8 cellular contexts compared by ENCODE assay signal in the genomic region with DNA sequence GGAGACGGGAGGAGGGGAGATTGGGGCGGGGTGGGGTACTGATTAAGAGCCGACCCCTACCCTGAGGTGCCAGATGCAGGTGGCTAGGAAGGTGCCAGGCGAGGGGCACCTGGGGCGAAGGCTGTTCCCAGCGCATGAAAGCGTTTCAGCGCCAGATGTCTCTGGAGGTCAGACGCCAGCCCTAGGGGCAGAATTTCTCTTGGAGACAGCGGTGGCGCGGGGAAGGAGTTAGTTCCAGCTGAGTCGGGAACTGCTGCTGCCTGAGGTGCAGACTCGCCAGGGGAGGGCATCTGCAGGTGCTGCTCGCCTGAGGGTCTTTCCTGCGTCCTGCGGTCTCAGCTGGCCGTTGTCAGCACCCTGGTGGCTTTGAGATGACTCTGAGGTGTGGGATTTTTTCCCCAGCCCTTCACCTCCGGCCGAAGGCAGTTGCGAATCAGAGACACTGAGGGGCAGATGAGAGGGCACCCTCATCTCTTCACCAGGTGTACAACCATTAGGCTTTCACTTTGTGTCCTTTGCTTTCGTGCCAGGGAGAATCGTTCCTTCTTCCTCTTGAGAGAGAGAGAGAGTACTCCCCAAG. TPM values are rescaled to one million over a fixed set of nuclear protein-coding genes. Genes with fewer than 3 reads are reported as not detected.
DNase-seq lines count a peak whose midpoint lies in the region; ATAC-seq and TF ChIP-seq lines count a peak whose summit lies in the region.

No MANE protein-coding gene starts in this region.

- H3K9ac ChIP-seq in Karpas-422 (ENCODE audit: low read length): peak overlapping the region; percentile 72

- DNase-seq in A172 (ENCODE audit: low spot score) (peak; percentile 53), Karpas-422 (peak; percentile 50), T-helper 17 cell (peak in 2 of 3 donors; percentile 23 to 27), lower lobe of right lung (peak; percentile 64)

- peak overlapping the region; percentile 85 for H2AFZ ChIP-seq in Karpas-422 (ENCODE audit: low read length)

- H3K4me3 Mint-ChIP-seq in T-helper 17 cell: peak overlapping the region; percentile 95
- peak overlapping the region; percentile 77 for H3K4me3 Mint-ChIP-seq in dendritic cell treated with granulocyte-macrophage colony-stimulating factor and Interleukin-4, amounts not matched to agents 40 ng/mL and 50 ng/mL, for 4 days
- H3K4me3 Mint-ChIP-seq in stimulated activated naive CD8-positive, alpha-beta T cell treated with anti-CD3 and anti-CD28 coated beads, Interleukin-15, Interleukin-2, amounts not matched to agents 100 ng/mL and 50 ng/mL, for 24 hours: peak overlapping the region; percentile 85

- H3K27me3 Mint-ChIP-seq in T-helper 17 cell: no peaks in the 10 kb centered on the region
- peaks cover 54% of the 10 kb centered on the region for H3K27me3 Mint-ChIP-seq in dendritic cell treated with granulocyte-macrophage colony-stimulating factor and Interleukin-4, amounts not matched to agents 40 ng/mL and 50 ng/mL, for 4 days
- peaks cover 3% of the 10 kb centered on the region for H3K27me3 Mint-ChIP-seq in stimulated activated naive CD8-positive, alpha-beta T cell treated with anti-CD3 and anti-CD28 coated beads, Interleukin-15, Interleukin-2, amounts not matched to agents 100 ng/mL and 50 ng/mL, for 24 hours

- no peak overlapping the region for H3K27ac ChIP-seq in Karpas-422 (ENCODE audit: low read length)
- H3K27ac ChIP-seq in lower lobe of right lung: peak overlapping the region; percentile 72

- no peaks in the 10 kb centered on the region for H3K36me3 Mint-ChIP-seq in T-helper 17 cell (ENCODE audit: low read depth)
- no peaks in the 10 kb centered on the region for H3K36me3 Mint-ChIP-seq in dendritic cell treated with granulocyte-macrophage colony-stimulating factor and Interleukin-4, amounts not matched to agents 40 ng/mL and 50 ng/mL, for 4 days (ENCODE audit: low read depth)
- H3K36me3 Mint-ChIP-seq in stimulated activated naive CD8-positive, alpha-beta T cell treated with anti-CD3 and anti-CD28 coated beads, Interleukin-15, Interleukin-2, amounts not matched to agents 100 ng/mL and 50 ng/mL, for 24 hours (ENCODE audit: low read depth): no peaks in the 10 kb centered on the region

- H3K27ac Mint-ChIP-seq in T-helper 17 cell: peak overlapping the region; percentile 57
- H3K27ac Mint-ChIP-seq in dendritic cell treated with granulocyte-macrophage colony-stimulating factor and Interleukin-4, amounts not matched to agents 40 ng/mL and 50 ng/mL, for 4 days: peak overlapping the region; percentile 43
- H3K27ac Mint-ChIP-seq in stimulated activated naive CD8-positive, alpha-beta T cell treated with anti-CD3 and anti-CD28 coated beads, Interleukin-15, Interleukin-2, amounts not matched to agents 100 ng/mL and 50 ng/mL, for 24 hours: no peak overlapping the region

- no peaks in the 10 kb centered on the region for H3K79me2 ChIP-seq in Karpas-422 (ENCODE audit: low read length)

- no peaks in the 10 kb centered on the region for H3K9me3 Mint-ChIP-seq in dendritic cell treated with granulocyte-macrophage colony-stimulating factor and Interleukin-4, amounts not matched to agents 40 ng/mL and 50 ng/mL, for 4 days
- H3K9me3 Mint-ChIP-seq in stimulated activated naive CD8-positive, alpha-beta T cell treated with anti-CD3 and anti-CD28 coated beads, Interleukin-15, Interleukin-2, amounts not matched to agents 100 ng/mL and 50 ng/mL, for 24 hours: no peaks in the 10 kb centered on the region

- H3K4me1 Mint-ChIP-seq in T-helper 17 cell: peaks cover 22% of the 10 kb centered on the region
- H3K4me1 Mint-ChIP-seq in dendritic cell treated with granulocyte-macrophage colony-stimulating factor and Interleukin-4, amounts not matched to agents 40 ng/mL and 50 ng/mL, for 4 days (ENCODE audit: low read depth): peaks cover 36% of the 10 kb centered on the region
- H3K4me1 Mint-ChIP-seq in stimulated activated naive CD8-positive, alpha-beta T cell treated with anti-CD3 and anti-CD28 coated beads, Interleukin-15, Interleukin-2, amounts not matched to agents 100 ng/mL and 50 ng/mL, for 24 hours (ENCODE audit: low read depth): peaks cover 28% of the 10 kb centered on the region

- H3K4me2 ChIP-seq in Karpas-422 (ENCODE audit: low read depth, low read length, poor library complexity, severe bottlenecking): peak overlapping the region; percentile 98

- H3K27me3 ChIP-seq in Karpas-422 (ENCODE audit: low read length) (no peaks in the 10 kb centered on the region), lower lobe of right lung (ENCODE audit: low read depth) (no peaks in the 10 kb centered on the region)

- ATAC-seq in GM18520 (IDR thresholded peaks at IDR 0.05; ENCODE audit: unreplicated experiment): peak; percentile 5
- peak; percentile 22 for ATAC-seq in T-helper 17 cell
- ATAC-seq in lower lobe of right lung: peak; percentile 10 to 20
- no peak for ATAC-seq in HG02798 (IDR thresholded peaks at IDR 0.05; ENCODE audit: poor library complexity, unreplicated experiment)

- H3K4me3 ChIP-seq in Karpas-422 (ENCODE audit: low read length) (peak overlapping the region; percentile 78), lower lobe of right lung (peak overlapping the region; percentile 82)

- no peaks in the 10 kb centered on the region for H3K9me2 ChIP-seq in Karpas-422 (replicated peaks; ENCODE audit: insufficient read depth, low read length)

- intact Hi-C loops in dendritic cell treated with granulocyte-macrophage colony-stimulating factor and Interleukin-4, amounts not matched to agents 40 ng/mL and 50 ng/mL, for 4 days (cut with micrococcal nuclease): no loop called here
- intact Hi-C loops in lower lobe of right lung (cut with DNase I): no loop called here

- no peaks in the 10 kb centered on the region for H3K9me3 ChIP-seq in Karpas-422 (ENCODE audit: low read length)
- no peaks in the 10 kb centered on the region for H3K9me3 ChIP-seq in T-helper 17 cell (ENCODE audit: control insufficient read depth, low read length, poor library complexity, severe bottlenecking)
- H3K9me3 ChIP-seq in lower lobe of right lung: no peaks in the 10 kb centered on the region

- H3K4me1 ChIP-seq in Karpas-422 (ENCODE audit: low read length): peaks cover 21% of the 10 kb centered on the region
- peaks cover 30% of the 10 kb centered on the region for H3K4me1 ChIP-seq in lower lobe of right lung

- no peaks in the 10 kb centered on the region for H4K20me1 ChIP-seq in Karpas-422 (ENCODE audit: insufficient read depth, low read depth, low read length)

- H3K36me3 ChIP-seq in Karpas-422 (ENCODE audit: insufficient read depth, low read length) (no peaks in the 10 kb centered on the region), lower lobe of right lung (no peaks in the 10 kb centered on the region)

- no peak for TF ChIP-seq CTCF in lower lobe of right lung (IDR thresholded peaks at IDR 0.05)

RNA-seq across cellular contexts. Expression of gene CGN, which starts 0.5 kb away (rescaled TPM):
- total RNA-seq in A172 (2014; rRNA removed; shearing (Covaris generic)): 0.93 and 3.2 TPM in 2 replicates
- total RNA-seq in Karpas-422 (2014; rRNA removed; shearing (Covaris generic); ENCODE audit: low replicate concordance): 0.22 TPM in 1 of 2 replicates, not detected in the other
- total RNA-seq in T-helper 17 cell (under 1 TPM; 0.60 to 0.75 TPM), lower lobe of right lung (52.9 TPM)

RNA-seq across cellular contexts. Expression of gene TUFT1, which starts 28.4 kb away (rescaled TPM):
- 64.3 and 99.0 TPM in 2 replicates for total RNA-seq in A172 (2014; rRNA removed; shearing (Covaris generic))
- not detected in 2 replicates for total RNA-seq in Karpas-422 (2014; rRNA removed; shearing (Covaris generic); ENCODE audit: low replicate concordance)
- total RNA-seq in T-helper 17 cell (10 to 100 TPM; 11.4 to 18.2 TPM), lower lobe of right lung (10.5 TPM)

RNA-seq across cellular contexts. Expression of gene POGZ, which starts 52.4 kb away (rescaled TPM):
- 29.1 and 30.3 TPM in 2 replicates for total RNA-seq in A172 (2014; rRNA removed; shearing (Covaris generic))
- 54.1 and 78.7 TPM in 2 replicates for total RNA-seq in Karpas-422 (2014; rRNA removed; shearing (Covaris generic); ENCODE audit: low replicate concordance)
- total RNA-seq in T-helper 17 cell: 100 to 1,000 TPM in 1 of 2 donors, 10 to 100 TPM in 1; 94.9 to 105 TPM
- total RNA-seq in lower lobe of right lung: 98.1 TPM

Comparison
In these comparisons a context has a peak if more than half of its experiments do, and no peak if none do; other contexts are left out.
1. RNA of gene CGN, which starts 0.5 kb away (total RNA-seq): 52.9 TPM in lower lobe of right lung (single experiment); 0.93 to 3.2 TPM in A172, 0.60 to 0.75 TPM in T-helper 17 cell and 0.22 TPM in Karpas-422; every median in the first group is over 10 times any median in the second.
2. RNA of gene TUFT1, which starts 28.4 kb away (total RNA-seq): 64.3 to 99.0 TPM in A172, 11.4 to 18.2 TPM in T-helper 17 cell and 10.5 TPM in lower lobe of right lung (single experiment); not detected in Karpas-422; every median in the first group is over 10 times any median in the second.
3. Peak in every context shown above with its lines, with median percentiles within 50 percentile points of each other: DNase-seq and H3K4me3 Mint-ChIP-seq.